18 cellular contexts compared by ENCODE assay signal in the genomic region with DNA sequence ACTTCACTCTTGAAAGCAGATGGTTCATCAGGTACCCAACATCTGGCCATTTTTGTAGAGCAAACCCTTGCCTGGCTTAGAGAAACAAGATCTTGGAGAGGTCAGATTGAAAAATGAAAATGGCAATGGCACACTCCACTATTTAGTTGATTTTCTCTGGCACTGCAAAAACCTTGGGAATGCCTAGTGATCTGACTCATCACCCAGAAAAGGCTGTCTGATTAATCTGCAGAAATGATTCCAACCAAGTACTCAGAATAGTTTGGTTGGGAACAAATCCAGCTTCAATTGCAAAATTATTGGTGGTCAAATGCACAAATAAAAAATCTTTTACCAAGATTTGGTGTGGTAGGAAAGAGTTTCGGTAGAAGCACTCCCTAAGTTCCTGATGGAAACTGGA.
A peak's percentile ranks its signal among the peaks of the same experiment; 100 is the strongest.
DNase-seq lines count a peak whose midpoint lies in the region; ATAC-seq, FAIRE-seq and TF ChIP-seq lines count a peak whose summit lies in the region.
"Had no signal": no experiment of that assay in that cellular context is flagged by ENCODE, and none has a peak within 500 bp of the region (broad histone marks: within the 10 kb centered on the region; RNA-seq: fewer than 3 reads in every experiment).

No MANE protein-coding gene starts in this region.

- CTCF ChIA-PET in AG04450 (lab: Charles Lee), result interaction anchor here (1.6 kb wide), 1 partner anchor 15 kb away, joined by 5 read pairs; no protein-coding TSS in a partner anchor
- CTCF ChIA-PET in activated CD4-positive, alpha-beta memory T cell treated with anti-CD3 and anti-CD28 coated beads for 36 hours (lab: Charles Lee), result no interaction called here
- CTCF ChIA-PET in activated CD4-positive, alpha-beta T cell treated with anti-CD3 and anti-CD28 coated beads for 36 hours (lab: Charles Lee), result interaction anchor here (0.6 kb wide), 1 partner anchor 1938 kb away, joined by 4 read pairs; no protein-coding TSS in a partner anchor

- no peaks in the 10 kb centered on the region for H3K9me3 ChIP-seq in AG04450 (ENCODE audit: control insufficient read depth, insufficient read depth, low read length)
- H3K9me3 ChIP-seq in astrocyte (ENCODE audit: insufficient read depth, low read depth, low read length), result no peaks in the 10 kb centered on the region

- no peaks in the 10 kb centered on the region for H3K27me3 Mint-ChIP-seq in astrocyte (ENCODE audit: low read depth, unreplicated experiment)
- peaks cover 7% of the 10 kb centered on the region for H3K27me3 Mint-ChIP-seq in activated CD4-positive, alpha-beta memory T cell treated with anti-CD3 and anti-CD28 coated beads for 36 hours
- H3K27me3 Mint-ChIP-seq in activated CD4-positive, alpha-beta T cell treated with anti-CD3 and anti-CD28 coated beads for 36 hours, result peaks cover 6% of the 10 kb centered on the region

- no peaks in the 10 kb centered on the region for H3K36me3 Mint-ChIP-seq in astrocyte (ENCODE audit: low read depth, unreplicated experiment)
- H3K36me3 Mint-ChIP-seq in activated CD4-positive, alpha-beta memory T cell treated with anti-CD3 and anti-CD28 coated beads for 36 hours, result no peaks in the 10 kb centered on the region
- H3K36me3 Mint-ChIP-seq in activated CD4-positive, alpha-beta T cell treated with anti-CD3 and anti-CD28 coated beads for 36 hours (ENCODE audit: low read depth), result no peaks in the 10 kb centered on the region
- H3K36me3 Mint-ChIP-seq: type B pancreatic cell had no signal

- H3K27me3 ChIP-seq in AG04450 (ENCODE audit: control insufficient read depth, insufficient read depth, low read length) (no peaks in the 10 kb centered on the region), astrocyte (ENCODE audit: insufficient read depth, low read length) (no peaks in the 10 kb centered on the region)

- H3K4me1 ChIP-seq in astrocyte (ENCODE audit: insufficient read depth, low read length), result peaks cover 14% of the 10 kb centered on the region

- H3K36me3 ChIP-seq in astrocyte (ENCODE audit: insufficient read depth, low read length), result no peaks in the 10 kb centered on the region

- FAIRE-seq in astrocyte (lab: Jason Lieb, UNC), result peak; percentile 76
- FAIRE-seq: colon had no signal

- H3K79me2 ChIP-seq in astrocyte (ENCODE audit: insufficient read depth, low read length), result no peaks in the 10 kb centered on the region

- H3K4me2 ChIP-seq in astrocyte (ENCODE audit: low read length), result peak overlapping the region; percentile 16

- peaks cover 21% of the 10 kb centered on the region for H3K4me1 Mint-ChIP-seq in astrocyte (ENCODE audit: low read depth, unreplicated experiment)
- H3K4me1 Mint-ChIP-seq in activated CD4-positive, alpha-beta memory T cell treated with anti-CD3 and anti-CD28 coated beads for 36 hours (ENCODE audit: low read depth), result no peaks in the 10 kb centered on the region
- H3K4me1 Mint-ChIP-seq in activated CD4-positive, alpha-beta T cell treated with anti-CD3 and anti-CD28 coated beads for 36 hours, result no peaks in the 10 kb centered on the region
- H3K4me1 Mint-ChIP-seq: B cell had no signal

- H3K9me3 Mint-ChIP-seq in astrocyte (ENCODE audit: unreplicated experiment), result no peaks in the 10 kb centered on the region
- H3K9me3 Mint-ChIP-seq in activated CD4-positive, alpha-beta memory T cell treated with anti-CD3 and anti-CD28 coated beads for 36 hours, result no peaks in the 10 kb centered on the region
- no peaks in the 10 kb centered on the region for H3K9me3 Mint-ChIP-seq in activated CD4-positive, alpha-beta T cell treated with anti-CD3 and anti-CD28 coated beads for 36 hours (ENCODE audit: low read depth)

- no peak overlapping the region for H3K9ac ChIP-seq in astrocyte (ENCODE audit: low read length)

- ATAC-seq in HG03439 (IDR thresholded peaks at IDR 0.05; ENCODE audit: unreplicated experiment), result no peak
- ATAC-seq in activated CD4-positive, alpha-beta T cell treated with anti-CD3 and anti-CD28 coated beads for 36 hours, result no peak
- ATAC-seq: esophagus mucosa had no signal

- intact Hi-C loops in activated CD4-positive, alpha-beta memory T cell treated with anti-CD3 and anti-CD28 coated beads for 36 hours (cut with micrococcal nuclease), result no loop called here
- intact Hi-C loops in activated CD4-positive, alpha-beta T cell treated with anti-CD3 and anti-CD28 coated beads for 36 hours (cut with DNase I, micrococcal nuclease), result no loop called here

- no peak overlapping the region for H3K4me3 Mint-ChIP-seq in astrocyte (ENCODE audit: unreplicated experiment)
- H3K4me3 Mint-ChIP-seq in activated CD4-positive, alpha-beta memory T cell treated with anti-CD3 and anti-CD28 coated beads for 36 hours, result no peak overlapping the region
- no peak overlapping the region for H3K4me3 Mint-ChIP-seq in activated CD4-positive, alpha-beta T cell treated with anti-CD3 and anti-CD28 coated beads for 36 hours
- H3K4me3 Mint-ChIP-seq: B cell, mesothelial cell of epicardium, type B pancreatic cell had no signal

- DNase-seq in AG04450 (ENCODE audit: low read depth, low spot score), result peak; percentile 41
- peak; percentile 82 for DNase-seq in HCEC 1CT
- DNase-seq in astrocyte (ENCODE audit: low read depth), result peak; percentile 89
- DNase-seq in kidney glomerular epithelial cell (lab: John Stamatoyannopoulos, UW), result peak; percentile 10
- DNase-seq in activated CD4-positive, alpha-beta memory T cell treated with anti-CD3 and anti-CD28 coated beads for 36 hours, result no peak
- DNase-seq in NCI-H2029 (lab: John Stamatoyannopoulos, UW), result no peak
- DNase-seq in activated CD4-positive, alpha-beta T cell treated with anti-CD3 and anti-CD28 coated beads for 36 hours, result no peak
- DNase-seq: activated naive CD4-positive, alpha-beta T cell treated with anti-CD3 and anti-CD28 coated beads, Interleukin-2, amount 50 U/mL, for 16 hours; DMS53; posterior cingulate gyrus; stimulated activated CD4-positive, alpha-beta T cell treated with anti-CD3 and anti-CD28 coated beads, Interleukin-1b, Interleukin-23, amount 100 ng/mL, for 48 hours; stimulated activated CD8-positive, alpha-beta memory T cell treated with anti-CD3 and anti-CD28 coated beads, Interleukin-4, amount 100 ng/mL, for 48 hours had no signal

- H2AFZ ChIP-seq in astrocyte (ENCODE audit: low read depth, low read length), result no peak overlapping the region

- H3K27ac ChIP-seq in AG04450 (ENCODE audit: low read depth, low read length) (no peak overlapping the region), astrocyte (ENCODE audit: low read depth, low read length) (no peak overlapping the region)

- no peaks in the 10 kb centered on the region for H4K20me1 ChIP-seq in astrocyte (ENCODE audit: insufficient read depth, low read length)

- H3K27ac Mint-ChIP-seq in astrocyte (ENCODE audit: unreplicated experiment), result no peak overlapping the region
- H3K27ac Mint-ChIP-seq in activated CD4-positive, alpha-beta memory T cell treated with anti-CD3 and anti-CD28 coated beads for 36 hours, result no peak overlapping the region
- no peak overlapping the region for H3K27ac Mint-ChIP-seq in activated CD4-positive, alpha-beta T cell treated with anti-CD3 and anti-CD28 coated beads for 36 hours
- H3K27ac Mint-ChIP-seq: B cell, mesothelial cell of epicardium, type B pancreatic cell had no signal

- POLR2A ChIA-PET in AG04450 (lab: Yijun Ruan, JAX), result no interaction called here
- POLR2A ChIA-PET in activated CD4-positive, alpha-beta memory T cell treated with anti-CD3 and anti-CD28 coated beads for 36 hours (lab: Charles Lee), result no interaction called here
- POLR2A ChIA-PET in activated CD4-positive, alpha-beta T cell treated with anti-CD3 and anti-CD28 coated beads for 36 hours (lab: Charles Lee), result no interaction called here

- TF ChIP-seq CTCF in AG04450 (IDR thresholded peaks at IDR 0.05; ENCODE audit: low read depth, low read length) (no peak), astrocyte (IDR thresholded peaks at IDR 0.05; ENCODE audit: insufficient read depth, low read depth, low read length) (no peak)

- H3K4me3 ChIP-seq in AG04450 (ENCODE audit: low read depth, low read length), result no peak overlapping the region
- H3K4me3 ChIP-seq in astrocyte (ENCODE audit: insufficient read depth, low read depth, low read length), result no peak overlapping the region

Comparison
In these comparisons a context has a peak if more than half of its experiments do, and no peak if none do; other contexts are left out.
1. DNase-seq: peak in AG04450 (single experiment), HCEC 1CT (single experiment), astrocyte (single experiment) and kidney glomerular epithelial cell (single experiment); none in activated CD4-positive, alpha-beta memory T cell treated with anti-CD3 and anti-CD28 coated beads for 36 hours (single experiment), NCI-H2029 (single experiment) and activated CD4-positive, alpha-beta T cell treated with anti-CD3 and anti-CD28 coated beads for 36 hours (single experiment).